Comparison of ENCODE assay signal across 15 cellular contexts in genomic region chr1:248688527-248689298, GRCh38.
DNase-seq lines count a peak whose midpoint lies in the region; ATAC-seq lines count a peak whose summit lies in the region.
"Had no signal": no experiment of that assay in that cellular context is flagged by ENCODE, and none has a peak within 500 bp of the region (broad histone marks: within the 10 kb centered on the region; RNA-seq: fewer than 3 reads in every experiment).

No MANE protein-coding gene starts in this region.

- DNase-seq in Kasumi-1 (lab: John Stamatoyannopoulos, UW) (no peak), CD1c-positive myeloid dendritic cell (ENCODE audit: extremely low spot score) (no peak)
- DNase-seq in activated CD4-positive, alpha-beta T cell treated with anti-CD3 and anti-CD28 coated beads, Interleukin-2, amount 50 U/mL, for 1 hour = no peak
- no peak for DNase-seq in stimulated activated CD4-positive, alpha-beta T cell treated with anti-CD3 and anti-CD28 coated beads, Interleukin-15, amount 100 ng/mL, for 24 hours
- DNase-seq: activated T-cell treated with anti-CD3 and anti-CD28 coated beads, Interleukin-2, amount 50 U/mL, for 72 hours; brain microvascular endothelial cell; hippocampal formation; mesendoderm; NCI-H510A treated with DMSO at 0.1 percent for 48 hours; SIG-M5; stimulated activated CD4-positive, alpha-beta T cell treated with anti-CD3 and anti-CD28 coated beads, Interleukin-4, amount 100 ng/mL, for 24 hours had no signal

- ATAC-seq in GM18502 (IDR thresholded peaks at IDR 0.05; ENCODE audit: poor library complexity, unreplicated experiment) (peak; percentile 76), GM19463 (IDR thresholded peaks at IDR 0.05; ENCODE audit: unreplicated experiment) (peak; percentile 77), HG02870 (IDR thresholded peaks at IDR 0.05; ENCODE audit: unreplicated experiment) (peak; percentile 51), HG03520 (IDR thresholded peaks at IDR 0.05; ENCODE audit: unreplicated experiment) (peak; percentile 57)
- ATAC-seq: activated T-cell treated with anti-CD3 and anti-CD28 coated beads, Interleukin-2, amount 50 U/mL, for 72 hours had no signal
